In the genomic region with DNA sequence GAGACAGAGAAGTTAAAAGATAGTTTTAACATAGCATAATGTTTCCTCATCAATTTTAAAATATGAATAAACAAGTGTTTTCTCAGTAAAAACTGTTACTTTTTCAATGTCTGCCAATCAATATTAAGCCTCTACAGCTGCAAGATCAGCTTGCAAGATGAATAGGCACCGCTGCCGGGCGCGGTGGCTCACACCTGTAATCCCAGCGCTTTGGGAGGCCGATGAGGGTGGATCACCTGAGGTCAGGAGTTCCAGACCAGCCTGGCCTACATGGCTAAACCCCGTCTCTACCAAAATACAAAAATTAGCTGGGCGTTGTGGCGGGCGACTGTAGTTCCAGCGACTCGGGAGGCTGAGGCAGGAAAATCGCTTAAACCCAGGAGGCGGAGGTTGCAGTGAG, we compare ENCODE assay signal across 17 cellular contexts. TPM values are rescaled to one million over a fixed set of nuclear protein-coding genes. Genes with fewer than 3 reads are reported as not detected.
DNase-seq lines count a peak whose midpoint lies in the region; ATAC-seq and TF ChIP-seq lines count a peak whose summit lies in the region.
"Had no signal": no experiment of that assay in that cellular context is flagged by ENCODE, and none has a peak within 500 bp of the region (broad histone marks: within the 10 kb centered on the region; RNA-seq: fewer than 3 reads in every experiment).

No MANE protein-coding gene starts in this region.

- no peak for ATAC-seq in left ventricle myocardium superior
- no peak for ATAC-seq in memory B cell (ENCODE audit: low read depth)
- no peak for ATAC-seq in gastrocnemius medialis
- ATAC-seq: A549; CD8-positive, alpha-beta T cell had no signal

- H3K27me3 Mint-ChIP-seq in memory B cell = no peaks in the 10 kb centered on the region
- H3K27me3 Mint-ChIP-seq: B cell had no signal

- H3K9me3 ChIP-seq in right atrium auricular region = no peaks in the 10 kb centered on the region
- H3K9me3 ChIP-seq in gastrocnemius medialis = no peaks in the 10 kb centered on the region
- H3K9me3 ChIP-seq: A549; BLaER1 treated with 17β-estradiol and CSF1 and Interleukin-3, amounts not matched to agents 10 nM and 100 nM; Caco-2 had no signal

- H3K27me3 ChIP-seq in right atrium auricular region (no peaks in the 10 kb centered on the region), gastrocnemius medialis (no peaks in the 10 kb centered on the region)
- H3K27me3 ChIP-seq: BLaER1 treated with 17β-estradiol and CSF1 and Interleukin-3, amounts not matched to agents 10 nM and 100 nM had no signal

- H3K4me1 ChIP-seq in right atrium auricular region (no peaks in the 10 kb centered on the region), gastrocnemius medialis (no peaks in the 10 kb centered on the region)
- H3K4me1 ChIP-seq: A549, Caco-2 had no signal

- no peak for TF ChIP-seq POLR2A in gastrocnemius medialis (IDR thresholded peaks at IDR 0.05)

- intact Hi-C loops in left ventricle myocardium superior (cut with micrococcal nuclease) (no loop called here), gastrocnemius medialis (cut with DNase I; ENCODE audit: low total_unique reads) (no loop called here)

- no peaks in the 10 kb centered on the region for H3K9me3 Mint-ChIP-seq in memory B cell
- H3K9me3 Mint-ChIP-seq: CD4-positive, alpha-beta T cell; CD8-positive, alpha-beta T cell had no signal

- H3K4me3 ChIP-seq in right atrium auricular region (no peak overlapping the region), gastrocnemius medialis (no peak overlapping the region)
- H3K4me3 ChIP-seq: A549; BLaER1 treated with 17β-estradiol and CSF1 and Interleukin-3, amounts not matched to agents 10 nM and 100 nM had no signal

- in situ Hi-C loops in gastrocnemius medialis (cut with MboI; ENCODE audit: low sequenced_read_pairs in 4 of 4) = no loop called here

- H3K27ac Mint-ChIP-seq in memory B cell = peak overlapping the region; percentile 40
- H3K27ac Mint-ChIP-seq: B cell; CD4-positive, alpha-beta T cell; CD8-positive, alpha-beta T cell had no signal

- H3K27ac ChIP-seq in right atrium auricular region (no peak overlapping the region), gastrocnemius medialis (no peak overlapping the region)
- H3K27ac ChIP-seq: 22Rv1; A549; BLaER1 treated with 17β-estradiol and CSF1 and Interleukin-3, amounts not matched to agents 10 nM and 100 nM; C4-2B had no signal

- DNase-seq in left ventricle myocardium superior (peak; percentile 17), right atrium auricular region (ENCODE audit: low spot score) (no peak), memory B cell (ENCODE audit: low spot score in 2 of 2) (no peak), NCI-H526 treated with DMSO at 0.1 percent for 48 hours (lab: John Stamatoyannopoulos, UW) (no peak), gastrocnemius medialis (no peak)
- DNase-seq: AML-193; Calu3; CD4-positive, alpha-beta T cell; CD8-positive, alpha-beta T cell; DMS79 treated with DMSO at 0.1 percent for 48 hours; GF-D8 had no signal

- TF ChIP-seq CTCF in right atrium auricular region (IDR thresholded peaks at IDR 0.05) (no peak), gastrocnemius medialis (IDR thresholded peaks at IDR 0.05 in 4 of 5, conservative IDR thresholded peaks at IDR 0.05 in 1 of 5) (no peak)

- H3K4me1 Mint-ChIP-seq in memory B cell = peaks cover 6% of the 10 kb centered on the region

- no peaks in the 10 kb centered on the region for H3K36me3 Mint-ChIP-seq in memory B cell
- H3K36me3 Mint-ChIP-seq: CD8-positive, alpha-beta T cell had no signal

- H3K4me3 Mint-ChIP-seq in memory B cell = no peak overlapping the region
- H3K4me3 Mint-ChIP-seq: B cell; CD4-positive, alpha-beta T cell; CD8-positive, alpha-beta T cell had no signal

- H3K36me3 ChIP-seq in right atrium auricular region (no peaks in the 10 kb centered on the region), gastrocnemius medialis (no peaks in the 10 kb centered on the region)
- H3K36me3 ChIP-seq: BLaER1 treated with 17β-estradiol and CSF1 and Interleukin-3, amounts not matched to agents 10 nM and 100 nM had no signal

RNA-seq across cellular contexts. Expression of a gene that starts 54.8 kb away (rescaled TPM):
- total RNA-seq in left ventricle myocardium superior (122 TPM), right atrium auricular region (10 to 100 TPM; 51.5 to 66.1 TPM), gastrocnemius medialis (100 to 1,000 TPM in 2 of 4 donors, 10 to 100 TPM in 2; 76.6 to 168 (median 112) TPM)
